In genomic region chr4:58600290-58600689, GRCh38 we compare ENCODE assay signal across 26 cellular contexts.
"Had no signal": no experiment of that assay in that cellular context is flagged by ENCODE, and none has a peak within 500 bp of the region (broad histone marks: within the 10 kb centered on the region; RNA-seq: fewer than 3 reads in every experiment).

No MANE protein-coding gene starts in this region.

- H3K4me1 Mint-ChIP-seq: activated CD4-positive, alpha-beta memory T cell treated with anti-CD3 and anti-CD28 coated beads, Interleukin-2, amount 10 ng/mL, durations not matched to agents 7 days and 5 days; activated naive CD8-positive, alpha-beta T cell treated with anti-CD3 and anti-CD28 coated beads, Interleukin-2, amount 10 ng/mL, durations not matched to agents 7 days and 5 days; T-cell had no signal

- H3K27ac Mint-ChIP-seq: activated CD4-positive, alpha-beta memory T cell treated with anti-CD3 and anti-CD28 coated beads, Interleukin-2, amount 10 ng/mL, durations not matched to agents 7 days and 5 days; activated naive CD8-positive, alpha-beta T cell treated with anti-CD3 and anti-CD28 coated beads, Interleukin-2, amount 10 ng/mL, durations not matched to agents 7 days and 5 days; activated T-cell treated with anti-CD3 and anti-CD28 coated beads, Interleukin-2, amount 50 U/mL, for 72 hours; T-cell had no signal

- ATAC-seq: activated T-cell treated with anti-CD3 and anti-CD28 coated beads, Interleukin-2, amount 50 U/mL, for 72 hours; Panc1; Right ventricle myocardium inferior; T-cell had no signal

- H3K9me3 ChIP-seq: adrenal gland had no signal

- H3K27ac ChIP-seq: adrenal gland, SK-N-MC had no signal

- H3K36me3 ChIP-seq: adrenal gland had no signal

- H3K4me3 ChIP-seq: adrenal gland, SK-N-MC had no signal

- H3K4me1 ChIP-seq: adrenal gland had no signal

- H3K27me3 Mint-ChIP-seq: activated CD4-positive, alpha-beta memory T cell treated with anti-CD3 and anti-CD28 coated beads, Interleukin-2, amount 10 ng/mL, durations not matched to agents 7 days and 5 days; activated naive CD8-positive, alpha-beta T cell treated with anti-CD3 and anti-CD28 coated beads, Interleukin-2, amount 10 ng/mL, durations not matched to agents 7 days and 5 days; T-cell had no signal

- H3K36me3 Mint-ChIP-seq: activated naive CD8-positive, alpha-beta T cell treated with anti-CD3 and anti-CD28 coated beads, Interleukin-2, amount 10 ng/mL, durations not matched to agents 7 days and 5 days; T-cell had no signal

- H3K27me3 ChIP-seq: adrenal gland had no signal

- DNase-seq: activated CD4-positive, alpha-beta memory T cell treated with anti-CD3 and anti-CD28 coated beads, Interleukin-2, amount 10 ng/mL, durations not matched to agents 7 days and 5 days; activated CD4-positive, alpha-beta T cell treated with anti-CD3 and anti-CD28 coated beads, Interleukin-2, amount 50 U/mL, for 1 hour; activated CD4-positive, CD25-positive, alpha-beta regulatory T cell; activated CD8-positive, alpha-beta memory T cell treated with anti-CD3 and anti-CD28 coated beads, Interleukin-2, amount 50 U/mL, for 4 hours; activated naive CD4-positive, alpha-beta T cell treated with anti-CD3 and anti-CD28 coated beads, Interleukin-2, amount 50 U/mL, for 16 hours; activated naive CD8-positive, alpha-beta T cell treated with anti-CD3 and anti-CD28 coated beads, Interleukin-2, amount 10 ng/mL, durations not matched to agents 7 days and 5 days; activated T-cell treated with anti-CD3 and anti-CD28 coated beads, Interleukin-2, amount 50 U/mL, for 72 hours; adrenal gland; anterior cingulate cortex; cerebellar nuclear complex; MV-4-11; NCI-H1092 treated with DMSO at 0.1 percent for 48 hours; NCI-H1417 treated with DMSO at 0.1 percent for 48 hours; NCI-H1694; NCI-H2029 treated with DMSO at 0.1 percent for 48 hours; NCI-H510A treated with DMSO at 0.1 percent for 48 hours; NCI-H69; NK-92 treated with Interleukin-12 subunit alpha and Interleukin-12 subunit beta, amount 100 ng/mL, for 24 hours; OCI-M1; RPMI8226; T-cell; T-helper 2 cell; T1000 had no signal

- H3K4me3 Mint-ChIP-seq: activated CD4-positive, alpha-beta memory T cell treated with anti-CD3 and anti-CD28 coated beads, Interleukin-2, amount 10 ng/mL, durations not matched to agents 7 days and 5 days; activated naive CD8-positive, alpha-beta T cell treated with anti-CD3 and anti-CD28 coated beads, Interleukin-2, amount 10 ng/mL, durations not matched to agents 7 days and 5 days; activated T-cell treated with anti-CD3 and anti-CD28 coated beads, Interleukin-2, amount 50 U/mL, for 72 hours; T-cell had no signal
